Comparison of ENCODE assay signal across 8 cellular contexts in the genomic region with DNA sequence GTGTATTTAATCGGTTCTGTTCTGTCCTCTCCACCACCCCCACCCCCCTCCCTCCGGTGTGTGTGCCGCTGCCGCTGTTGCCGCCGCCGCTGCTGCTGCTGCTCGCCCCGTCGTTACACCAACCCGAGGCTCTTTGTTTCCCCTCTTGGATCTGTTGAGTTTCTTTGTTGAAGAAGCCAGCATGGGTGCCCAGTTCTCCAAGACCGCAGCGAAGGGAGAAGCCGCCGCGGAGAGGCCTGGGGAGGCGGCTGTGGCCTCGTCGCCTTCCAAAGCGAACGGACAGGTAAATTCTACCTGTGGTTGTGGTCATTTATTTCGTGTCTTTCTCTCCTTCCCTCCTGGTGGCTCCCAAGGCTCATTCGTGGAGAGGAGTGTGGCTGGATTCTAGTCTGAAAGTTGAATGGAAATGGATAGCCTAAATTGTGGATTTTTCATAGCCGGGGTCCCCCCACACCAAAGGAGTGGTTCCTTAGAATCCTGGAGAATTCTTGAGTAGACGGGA. TPM values are rescaled to one million over a fixed set of nuclear protein-coding genes. Genes with fewer than 3 reads are reported as not detected.
A peak's percentile ranks its signal among the peaks of the same experiment; 100 is the strongest.
DNase-seq lines count a peak whose midpoint lies in the region; ATAC-seq and TF ChIP-seq lines count a peak whose summit lies in the region.

No MANE protein-coding gene starts in this region.

- peaks cover 10% of the 10 kb centered on the region for H3K4me1 Mint-ChIP-seq in activated naive CD8-positive, alpha-beta T cell treated with anti-CD3 and anti-CD28 coated beads for 36 hours

- H3K27ac Mint-ChIP-seq in activated naive CD8-positive, alpha-beta T cell treated with anti-CD3 and anti-CD28 coated beads for 36 hours: peak overlapping the region; percentile 11

- H3K4me3 ChIP-seq in spleen: peak overlapping the region; percentile 49 to 79 (median 62)

- H3K36me3 Mint-ChIP-seq in activated naive CD8-positive, alpha-beta T cell treated with anti-CD3 and anti-CD28 coated beads for 36 hours: no peaks in the 10 kb centered on the region

- no peak for TF ChIP-seq POLR2A in spleen (IDR thresholded peaks at IDR 0.05)

- TF ChIP-seq CTCF in GM20000 (IDR thresholded peaks at IDR 0.05; ENCODE audit: extremely low read depth, missing control alignments) (no peak), spleen (IDR thresholded peaks at IDR 0.05 in 8 of 11, conservative IDR thresholded peaks at IDR 0.05 in 3 of 11) (no peak)

- no peaks in the 10 kb centered on the region for H3K9me3 ChIP-seq in spleen

- no peaks in the 10 kb centered on the region for H3K9me3 Mint-ChIP-seq in activated naive CD8-positive, alpha-beta T cell treated with anti-CD3 and anti-CD28 coated beads for 36 hours

- peak overlapping the region; percentile 91 to 97 (median 94) for H3K27ac ChIP-seq in spleen

- intact Hi-C loops in spleen (cut with DNase I; ENCODE audit: low total_unique reads): loop anchor here (5.0 kb wide), 1 partner anchor 1075 kb away; no protein-coding TSS in a partner anchor

- peaks cover 43% of the 10 kb centered on the region for H3K27me3 Mint-ChIP-seq in activated naive CD8-positive, alpha-beta T cell treated with anti-CD3 and anti-CD28 coated beads for 36 hours

- peaks cover 0 to 64% (median 28%) of the 10 kb centered on the region in 7 donors for H3K27me3 ChIP-seq in spleen (replicated peaks in 1 of 7)

- ATAC-seq in HG02885 (IDR thresholded peaks at IDR 0.05; ENCODE audit: poor library complexity, unreplicated experiment): no peak
- no peak for ATAC-seq in GM21447 (IDR thresholded peaks at IDR 0.05; ENCODE audit: unreplicated experiment)

- H3K4me1 ChIP-seq in spleen: peaks cover 0 to 73% (median 47%) of the 10 kb centered on the region in 6 donors

- 0 to 2% (median 1%) methylated on average over 25 of the region's 25 CpGs for WGBS in spleen, 5 donors

- no peak overlapping the region for H3K4me3 Mint-ChIP-seq in activated naive CD8-positive, alpha-beta T cell treated with anti-CD3 and anti-CD28 coated beads for 36 hours

- DNase-seq in AG08396 (ENCODE audit: low spot score) (peak; percentile 53), GM20000 (ENCODE audit: low spot score) (peak; percentile 24), hepatic stellate cell (ENCODE audit: low spot score) (peak; percentile 52), spleen (peak; percentile 86), NCI-H526 treated with DMSO at 0.1 percent for 48 hours (lab: John Stamatoyannopoulos, UW) (no peak)
- no peak for DNase-seq in activated naive CD8-positive, alpha-beta T cell treated with anti-CD3 and anti-CD28 coated beads for 36 hours

- peaks cover 0 to 22% (median 0%) of the 10 kb centered on the region in 6 donors for H3K36me3 ChIP-seq in spleen

RNA-seq across cellular contexts. Expression of a gene that starts 0.5 kb away (rescaled TPM):
- under 1 TPM; 0.62 to 0.70 TPM for total RNA-seq in activated naive CD8-positive, alpha-beta T cell treated with anti-CD3 and anti-CD28 coated beads for 36 hours
- 100 to 1,000 TPM in 3 of 7 donors, 10 to 100 TPM in 4; 56.2 to 119 (median 83.1) TPM for total RNA-seq in spleen
- 10 to 100 TPM; 43.4 to 65.1 (median 49.5) TPM for polyA plus RNA-seq in spleen

Comparison
In these comparisons a context has a peak if more than half of its experiments do, and no peak if none do; other contexts are left out.
1. DNase-seq: peak in AG08396 (single experiment), GM20000 (single experiment), hepatic stellate cell (single experiment) and spleen (single experiment); none in activated naive CD8-positive, alpha-beta T cell treated with anti-CD3 and anti-CD28 coated beads for 36 hours (single experiment) and NCI-H526 treated with DMSO at 0.1 percent for 48 hours (single experiment).
2. RNA of a gene that starts 0.5 kb away (total RNA-seq): 56.2 to 119 TPM in spleen; 0.62 to 0.70 TPM in activated naive CD8-positive, alpha-beta T cell treated with anti-CD3 and anti-CD28 coated beads for 36 hours; every median in the first group is over 10 times any median in the second.